Comparison of ENCODE assay signal across 16 cellular contexts in genomic region chr2:151842830-151843668, GRCh38. TPM values are rescaled to one million over a fixed set of nuclear protein-coding genes. Genes with fewer than 3 reads are reported as not detected.
A peak's percentile ranks its signal among the peaks of the same experiment; 100 is the strongest.
DNase-seq lines count a peak whose midpoint lies in the region; ATAC-seq, FAIRE-seq and TF ChIP-seq lines count a peak whose summit lies in the region.
"Had no signal": no experiment of that assay in that cellular context is flagged by ENCODE, and none has a peak within 500 bp of the region (broad histone marks: within the 10 kb centered on the region; RNA-seq: fewer than 3 reads in every experiment).

No MANE protein-coding gene starts in this region.

- H3K4me3 Mint-ChIP-seq in dendritic cell treated with granulocyte-macrophage colony-stimulating factor and Interleukin-4, amounts not matched to agents 40 ng/mL and 50 ng/mL, for 4 days: no peak overlapping the region
- H3K4me3 Mint-ChIP-seq: activated CD8-positive, alpha-beta memory T cell treated with anti-CD3 and anti-CD28 coated beads, Interleukin-2, amount 10 ng/mL, durations not matched to agents 7 days and 5 days had no signal

- H3K4me1 ChIP-seq in mesenchymal stem cell (ENCODE audit: control insufficient read depth, insufficient read depth, low read depth, low read length): no peaks in the 10 kb centered on the region
- peaks cover 0 to 20% (median 2%) of the 10 kb centered on the region in 4 donors for H3K4me1 ChIP-seq in tibial artery
- H3K4me1 ChIP-seq: pancreas had no signal

- no peak overlapping the region for H2BK15ac ChIP-seq in mesenchymal stem cell (ENCODE audit: low read depth, poor library complexity, severe bottlenecking)

- no peak overlapping the region for H3K23ac ChIP-seq in mesenchymal stem cell (ENCODE audit: low read length in 2 of 2)

- H3K27me3 ChIP-seq in mesenchymal stem cell (ENCODE audit: control insufficient read depth in 1 of 2, insufficient read depth in 1 of 2, low read length in 2 of 2) (no peaks in the 10 kb centered on the region), tibial artery (no peaks in the 10 kb centered on the region)
- H3K27me3 ChIP-seq: pancreas had no signal

- no peak overlapping the region for H2AK5ac ChIP-seq in mesenchymal stem cell (ENCODE audit: low read length, severe bottlenecking)

- H3K4me3 ChIP-seq in mesenchymal stem cell (ENCODE audit: insufficient read depth in 1 of 2, low read depth in 1 of 2, low read length in 2 of 2): no peak overlapping the region
- H3K4me3 ChIP-seq in tibial artery: no peak overlapping the region
- H3K4me3 ChIP-seq: pancreas had no signal

- peak overlapping the region; percentile 53 for H3K27ac Mint-ChIP-seq in dendritic cell treated with granulocyte-macrophage colony-stimulating factor and Interleukin-4, amounts not matched to agents 40 ng/mL and 50 ng/mL, for 4 days
- H3K27ac Mint-ChIP-seq: activated CD8-positive, alpha-beta memory T cell treated with anti-CD3 and anti-CD28 coated beads, Interleukin-2, amount 10 ng/mL, durations not matched to agents 7 days and 5 days had no signal

- H3K18ac ChIP-seq in mesenchymal stem cell (ENCODE audit: low read depth in 1 of 2, low read length in 2 of 2): no peak overlapping the region

- H3K36me3 ChIP-seq in mesenchymal stem cell (ENCODE audit: control insufficient read depth in 1 of 2, insufficient read depth in 2 of 2, low read depth in 1 of 2, low read length in 2 of 2) (no peaks in the 10 kb centered on the region), tibial artery (no peaks in the 10 kb centered on the region)
- H3K36me3 ChIP-seq: pancreas had no signal

- no peak overlapping the region for H3K9ac ChIP-seq in mesenchymal stem cell (ENCODE audit: low read length)

- H3K9me3 Mint-ChIP-seq in dendritic cell treated with granulocyte-macrophage colony-stimulating factor and Interleukin-4, amounts not matched to agents 40 ng/mL and 50 ng/mL, for 4 days: no peaks in the 10 kb centered on the region

- H3K4me1 Mint-ChIP-seq in dendritic cell treated with granulocyte-macrophage colony-stimulating factor and Interleukin-4, amounts not matched to agents 40 ng/mL and 50 ng/mL, for 4 days (ENCODE audit: low read depth): peaks cover 37% of the 10 kb centered on the region

- intact Hi-C loops in dendritic cell treated with granulocyte-macrophage colony-stimulating factor and Interleukin-4, amounts not matched to agents 40 ng/mL and 50 ng/mL, for 4 days (cut with micrococcal nuclease): loop anchor here (5.0 kb wide), 1 partner anchor 39 kb away; no protein-coding TSS in a partner anchor
- intact Hi-C loops in tibial artery (cut with DNase I; ENCODE audit: low total_unique reads): no loop called here

- no peak for TF ChIP-seq POLR2A in GM12891 (IDR thresholded peaks at IDR 0.05; ENCODE audit: low read depth, low read length)

- H3K27me3 Mint-ChIP-seq in dendritic cell treated with granulocyte-macrophage colony-stimulating factor and Interleukin-4, amounts not matched to agents 40 ng/mL and 50 ng/mL, for 4 days: no peaks in the 10 kb centered on the region

- no peak for TF ChIP-seq CTCF in tibial artery (IDR thresholded peaks at IDR 0.05)

- ATAC-seq in GM21367 (IDR thresholded peaks at IDR 0.05; ENCODE audit: unreplicated experiment) (peak; percentile 28), HG03196 (IDR thresholded peaks at IDR 0.05; ENCODE audit: unreplicated experiment) (peak; percentile 29), GM21528 (IDR thresholded peaks at IDR 0.05; ENCODE audit: low FRiP score, unreplicated experiment) (no peak), HG02588 (IDR thresholded peaks at IDR 0.05; ENCODE audit: unreplicated experiment) (no peak)
- ATAC-seq: activated CD8-positive, alpha-beta memory T cell treated with anti-CD3 and anti-CD28 coated beads, Interleukin-2, amount 10 ng/mL, durations not matched to agents 7 days and 5 days; pancreas had no signal

- no peaks in the 10 kb centered on the region for H3K79me1 ChIP-seq in mesenchymal stem cell (replicated peaks; ENCODE audit: low read length, poor library complexity, severe bottlenecking)

- FAIRE-seq in GM12891 (lab: Jason Lieb, UNC): peak; percentile 81
- FAIRE-seq: pancreas, TTC549 had no signal

- no peak overlapping the region for H2BK120ac ChIP-seq in mesenchymal stem cell (ENCODE audit: low read depth, low read length)

- DNase-seq in GM12891 (ENCODE audit: insufficient read length, low spot score) (no peak), mesenchymal stem cell (no peak), tibial artery (no peak)
- DNase-seq: activated CD8-positive, alpha-beta memory T cell treated with anti-CD3 and anti-CD28 coated beads, Interleukin-2, amount 10 ng/mL, durations not matched to agents 7 days and 5 days; activated naive CD4-positive, alpha-beta T cell treated with anti-CD3 and anti-CD28 coated beads, Interleukin-2, amount 50 U/mL, for 16 hours; DMS153; erythroblast; NCI-H1436 treated with DMSO at 0.1 percent for 48 hours; pancreas; stimulated activated CD8-positive, alpha-beta memory T cell treated with anti-CD3 and anti-CD28 coated beads, Interleukin-4, amount 100 ng/mL, for 48 hours had no signal

- H3K4me2 ChIP-seq in mesenchymal stem cell (ENCODE audit: low read length, poor library complexity, severe bottlenecking): no peak overlapping the region

- H3K36me3 Mint-ChIP-seq in dendritic cell treated with granulocyte-macrophage colony-stimulating factor and Interleukin-4, amounts not matched to agents 40 ng/mL and 50 ng/mL, for 4 days (ENCODE audit: low read depth): no peaks in the 10 kb centered on the region
- H3K36me3 Mint-ChIP-seq: activated CD8-positive, alpha-beta memory T cell treated with anti-CD3 and anti-CD28 coated beads, Interleukin-2, amount 10 ng/mL, durations not matched to agents 7 days and 5 days had no signal

- H3K4ac ChIP-seq in mesenchymal stem cell (ENCODE audit: low read depth in 1 of 2, low read length in 2 of 2): no peak overlapping the region

- H3K9me3 ChIP-seq in mesenchymal stem cell (ENCODE audit: control insufficient read depth, low read length) (no peaks in the 10 kb centered on the region), tibial artery (no peaks in the 10 kb centered on the region)
- H3K9me3 ChIP-seq: pancreas had no signal

- H2BK5ac ChIP-seq in mesenchymal stem cell (ENCODE audit: low read depth, low read length, poor library complexity, severe bottlenecking): no peak overlapping the region

- H2BK12ac ChIP-seq in mesenchymal stem cell (ENCODE audit: low read length in 2 of 2): no peak overlapping the region

- no peak overlapping the region for H2AFZ ChIP-seq in mesenchymal stem cell (ENCODE audit: low read depth, low read length)

- H3K14ac ChIP-seq in mesenchymal stem cell (ENCODE audit: low read length in 2 of 2): no peak overlapping the region

- 73% methylated on average over 8 of the region's 8 CpGs for WGBS in mesenchymal stem cell

- H3K27ac ChIP-seq in mesenchymal stem cell (ENCODE audit: low read length, poor library complexity, severe bottlenecking) (no peak overlapping the region), tibial artery (peak overlapping the region in 1 of 2 donors; percentile 12)
- H3K27ac ChIP-seq: pancreas had no signal

- no peak overlapping the region for H4K8ac ChIP-seq in mesenchymal stem cell (ENCODE audit: low read length)

- H4K91ac ChIP-seq in mesenchymal stem cell (ENCODE audit: low read length): no peak overlapping the region

TF ChIP-seq in GM12891, 5 proteins besides CTCF, POLR2A, EP300 and RAD21:
- TF ChIP-seq PAX5 (IDR thresholded peaks at IDR 0.05; ENCODE audit: insufficient read depth, low read length, severe bottlenecking): no peak
- TF ChIP-seq SPI1 (IDR thresholded peaks at IDR 0.05; ENCODE audit: low read depth, low read length): no peak
- no peak for TF ChIP-seq POLR2AphosphoS5 (IDR thresholded peaks at IDR 0.05; ENCODE audit: low read depth, low read length)
- TF ChIP-seq TAF1 (IDR thresholded peaks at IDR 0.05; ENCODE audit: low read depth, low read length): no peak
- no peak for TF ChIP-seq POU2F2 (IDR thresholded peaks at IDR 0.05; ENCODE audit: low read depth, low read length)

RNA-seq across cellular contexts. Expression of gene ARL5A, which starts 14.8 kb away (rescaled TPM):
- 25.9 TPM for polyA plus RNA-seq in GM12891 (2012; ENCODE audit: low read depth, missing spikeins)
- polyA plus RNA-seq in mesenchymal stem cell (2013, experiment 1 of 2): 25.4 TPM
- 28.4 TPM for polyA plus RNA-seq in mesenchymal stem cell (2013, experiment 2 of 2)

Comparison
In these comparisons a context has a peak if more than half of its experiments do, and no peak if none do; other contexts are left out.
1. ATAC-seq: peak in GM21367 (single experiment) and HG03196 (single experiment); none in GM21528 (single experiment) and HG02588 (single experiment).